In the genomic region with DNA sequence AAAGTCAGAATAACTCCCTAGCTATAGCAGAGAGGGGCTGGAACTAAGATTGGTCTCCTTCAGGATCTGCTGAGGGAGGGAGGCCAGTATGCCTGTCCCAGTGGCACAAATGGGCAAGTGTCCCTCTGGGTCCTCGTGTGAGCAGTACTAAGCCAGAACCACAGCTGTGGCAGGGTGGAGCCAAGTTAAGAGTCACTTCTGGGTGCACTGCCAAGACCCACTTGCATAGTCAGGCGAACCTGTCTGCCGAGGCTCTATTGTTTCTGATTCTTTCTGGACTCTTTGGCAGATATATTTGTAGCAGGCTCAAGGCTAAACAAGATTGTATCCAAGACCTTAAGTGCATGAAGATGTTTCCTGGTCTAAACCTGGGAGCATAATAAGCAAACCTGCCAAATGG, we compare ENCODE assay signal across 18 cellular contexts.
DNase-seq lines count a peak whose midpoint lies in the region; ATAC-seq and TF ChIP-seq lines count a peak whose summit lies in the region.
"Had no signal": no experiment of that assay in that cellular context is flagged by ENCODE, and none has a peak within 500 bp of the region (broad histone marks: within the 10 kb centered on the region; RNA-seq: fewer than 3 reads in every experiment).

No MANE protein-coding gene starts in this region.

- TF ChIP-seq CTCF in PC-3 (conservative IDR thresholded peaks at IDR 0.05; ENCODE audit: low read depth, low read length) (no peak), prostate gland (IDR thresholded peaks at IDR 0.05) (no peak)

- DNase-seq in LHCN-M2 (ENCODE audit: low read depth) (peak; percentile 1), PC-3 (no peak), prostate gland (ENCODE audit: low spot score) (peak; percentile 12), NCI-H2171 treated with DMSO at 0.1 percent for 48 hours (lab: John Stamatoyannopoulos, UW) (no peak), OCI-M1 (lab: John Stamatoyannopoulos, UW) (no peak)
- DNase-seq: ACHN; BE2C; C1 segment of cervical spinal cord; CD4-positive, alpha-beta T cell; DMS153; DMS79; GDM1; GOT3; H7; HFFc6; IMR-90 had no signal

- ATAC-seq in PC-3 (peak; percentile 37; the same call in 1 of the 2 replicates), HG02623 (IDR thresholded peaks at IDR 0.05; ENCODE audit: unreplicated experiment) (no peak)
- ATAC-seq: HCT116 had no signal

- POLR2A ChIA-PET in PC-3 (lab: Charles Lee; ENCODE audit: unreplicated experiment): no interaction called here

- H3K4me1 ChIP-seq in PC-3 (ENCODE audit: insufficient read depth, low read length): no peaks in the 10 kb centered on the region
- no peaks in the 10 kb centered on the region for H3K4me1 ChIP-seq in prostate gland (replicated peaks)
- H3K4me1 ChIP-seq: BE2C had no signal

- intact Hi-C loops in PC-3 (cut with micrococcal nuclease) (no loop called here), prostate gland (cut with DNase I) (no loop called here)

- H3K4me2 ChIP-seq in PC-3 (ENCODE audit: low read length): no peak overlapping the region

- CTCF ChIA-PET in PC-3 (lab: Charles Lee): no interaction called here

- no peaks in the 10 kb centered on the region for H4K20me1 ChIP-seq in PC-3 (ENCODE audit: low read length)

- no peak overlapping the region for H3K4me3 ChIP-seq in PC-3 (ENCODE audit: low read length)
- H3K4me3 ChIP-seq in prostate gland: no peak overlapping the region

- H3K27ac ChIP-seq in PC-3 (ENCODE audit: low read length) (no peak overlapping the region), prostate gland (no peak overlapping the region)

- H3F3A ChIP-seq in PC-3 (ENCODE audit: low read length, unreplicated experiment): no peaks in the 10 kb centered on the region

- no TSS peak for BruUV-seq in PC-3 (replicated peaks; lab: Mats Ljungman, UMichigan)

- H3K79me2 ChIP-seq in PC-3 (ENCODE audit: low read length): no peaks in the 10 kb centered on the region

- WGBS in prostate gland: 47% methylated on average over 3 of the region's 3 CpGs

- H3K9ac ChIP-seq in PC-3 (ENCODE audit: low read length): no peak overlapping the region

- no peak for TF ChIP-seq POLR2A in prostate gland (IDR thresholded peaks at IDR 0.05)

- H3K27me3 ChIP-seq in PC-3 (ENCODE audit: low read length) (no peaks in the 10 kb centered on the region), prostate gland (replicated peaks; ENCODE audit: insufficient read depth) (no peaks in the 10 kb centered on the region)
- H3K27me3 ChIP-seq: BE2C had no signal

- no peaks in the 10 kb centered on the region for H3K9me3 ChIP-seq in PC-3 (ENCODE audit: low read length)
- no peaks in the 10 kb centered on the region for H3K9me3 ChIP-seq in prostate gland
- H3K9me3 ChIP-seq: BE2C had no signal

- H2AFZ ChIP-seq in PC-3 (ENCODE audit: low read length): no peak overlapping the region

- H3K9me2 ChIP-seq in PC-3 (replicated peaks; ENCODE audit: low read length): no peaks in the 10 kb centered on the region

- no peaks in the 10 kb centered on the region for H3K36me3 ChIP-seq in PC-3 (ENCODE audit: low read depth, low read length)
- no peaks in the 10 kb centered on the region for H3K36me3 ChIP-seq in prostate gland
- H3K36me3 ChIP-seq: BE2C had no signal

Comparison
In these comparisons a context has a peak if more than half of its experiments do, and no peak if none do; other contexts are left out.
1. DNase-seq: peak in LHCN-M2 (single experiment) and prostate gland (single experiment); none in PC-3 (single experiment), NCI-H2171 treated with DMSO at 0.1 percent for 48 hours (single experiment) and OCI-M1 (single experiment).